ENCODE assay signal across 12 cellular contexts in genomic region chr15:29942144-29942543, GRCh38.
DNase-seq lines count a peak whose midpoint lies in the region; ATAC-seq and TF ChIP-seq lines count a peak whose summit lies in the region.
"Had no signal": no experiment of that assay in that cellular context is flagged by ENCODE, and none has a peak within 500 bp of the region (broad histone marks: within the 10 kb centered on the region; RNA-seq: fewer than 3 reads in every experiment).

No MANE protein-coding gene starts in this region.

- no peaks in the 10 kb centered on the region for H3K4me1 Mint-ChIP-seq in T-cell

- peaks cover 9 to 11% of the 10 kb centered on the region in 2 donors for H3K27me3 Mint-ChIP-seq in T-cell

- H3K27ac Mint-ChIP-seq in T-cell, result no peak overlapping the region

- no peak overlapping the region for H3K4me3 Mint-ChIP-seq in T-cell

- H3K36me3 Mint-ChIP-seq in T-cell, result no peaks in the 10 kb centered on the region

- no peaks in the 10 kb centered on the region for H3K9me3 Mint-ChIP-seq in T-cell

- peak overlapping the region; percentile 90 for H3K27ac ChIP-seq in cingulate gyrus (ENCODE audit: low read depth, low read length)
- H3K27ac ChIP-seq: gastrocnemius medialis, SK-N-MC had no signal

- DNase-seq in AG04449 (ENCODE audit: low read depth, low spot score), result no peak
- DNase-seq in HT-29 (ENCODE audit: low spot score), result peak; percentile 42
- peak; percentile 87 for DNase-seq in medulla oblongata (ENCODE audit: extremely low spot score)
- no peak for DNase-seq in COR-L47 (lab: John Stamatoyannopoulos, UW)
- DNase-seq in T-cell, result no peak
- DNase-seq: gastrocnemius medialis, mucosa of descending colon, NCI-H2081 had no signal

- H3K4me3 ChIP-seq in AG04449 (ENCODE audit: low read depth, low read length), result no peak overlapping the region
- H3K4me3 ChIP-seq: gastrocnemius medialis, mucosa of descending colon, SK-N-MC had no signal

- CTCF ChIA-PET in AG04449 (lab: Yijun Ruan, JAX), result interaction anchor here (1.0 to 8.0 kb wide), 4 partner anchors 16 to 133 kb away, joined by 3 to 48 read pairs (median 6); no protein-coding TSS in a partner anchor
- CTCF ChIA-PET in T-cell (lab: Charles Lee), result no interaction called here

- ATAC-seq in GM19463 (IDR thresholded peaks at IDR 0.05; ENCODE audit: unreplicated experiment) (no peak), T-cell (replicated peaks in 1 of 4) (no peak), esophagus mucosa (no peak)
- ATAC-seq: gastrocnemius medialis, mucosa of descending colon had no signal

- POLR2A ChIA-PET in AG04449 (lab: Yijun Ruan, JAX), result no interaction called here
- POLR2A ChIA-PET in T-cell (lab: Charles Lee), result no interaction called here

- TF ChIP-seq CTCF in AG04449 (IDR thresholded peaks at IDR 0.05; ENCODE audit: insufficient read depth, low read length, missing control alignments), result peak; percentile 21

Comparison
In these comparisons a context has a peak if more than half of its experiments do, and no peak if none do; other contexts are left out.
1. DNase-seq: peak in HT-29 (single experiment) and medulla oblongata (single experiment); none in AG04449 (single experiment), COR-L47 (single experiment) and T-cell (0 of 34).